Comparison of ENCODE assay signal across 21 cellular contexts in genomic region chr18:72235422-72235821, GRCh38.
DNase-seq lines count a peak whose midpoint lies in the region; ATAC-seq and TF ChIP-seq lines count a peak whose summit lies in the region.
"Had no signal": no experiment of that assay in that cellular context is flagged by ENCODE, and none has a peak within 500 bp of the region (broad histone marks: within the 10 kb centered on the region; RNA-seq: fewer than 3 reads in every experiment).

No MANE protein-coding gene starts in this region.

- H3K9ac ChIP-seq in HUES48 (ENCODE audit: low read depth, low read length): no peak overlapping the region
- H3K9ac ChIP-seq: KMS-11 had no signal

- H3K4me1 ChIP-seq in HUES48 (ENCODE audit: control insufficient read depth, insufficient read depth, low read length): peaks cover 11% of the 10 kb centered on the region
- H3K4me1 ChIP-seq in CD8-positive, alpha-beta T cell (ENCODE audit: insufficient read depth, low read length): no peaks in the 10 kb centered on the region
- H3K4me1 ChIP-seq: psoas muscle, thyroid gland had no signal

- no peaks in the 10 kb centered on the region for H3K27me3 Mint-ChIP-seq in CD8-positive, alpha-beta T cell (ENCODE audit: low read depth)
- no peaks in the 10 kb centered on the region for H3K27me3 Mint-ChIP-seq in osteocyte (ENCODE audit: unreplicated experiment)
- H3K27me3 Mint-ChIP-seq: activated naive CD8-positive, alpha-beta T cell had no signal

- H3K4me3 Mint-ChIP-seq in CD8-positive, alpha-beta T cell: no peak overlapping the region
- no peak overlapping the region for H3K4me3 Mint-ChIP-seq in osteocyte (ENCODE audit: unreplicated experiment)
- H3K4me3 Mint-ChIP-seq: activated naive CD8-positive, alpha-beta T cell; immature natural killer cell had no signal

- no peaks in the 10 kb centered on the region for H3K9me3 ChIP-seq in HUES48 (ENCODE audit: control insufficient read depth, insufficient read depth, low read length)
- no peaks in the 10 kb centered on the region for H3K9me3 ChIP-seq in CD8-positive, alpha-beta T cell (ENCODE audit: low read length)
- H3K9me3 ChIP-seq: mucosa of descending colon, psoas muscle, thyroid gland had no signal

- CTCF ChIA-PET in CD8-positive, alpha-beta T cell (lab: Charles Lee): no interaction called here

- POLR2A ChIA-PET in CD8-positive, alpha-beta T cell (lab: Charles Lee): interaction anchor here (0.5 kb wide), 1 partner anchor 19 kb away, joined by 7 read pairs; no protein-coding TSS in a partner anchor

- H3K9me3 Mint-ChIP-seq in CD8-positive, alpha-beta T cell: peaks cover 1% of the 10 kb centered on the region
- peaks cover 6% of the 10 kb centered on the region for H3K9me3 Mint-ChIP-seq in osteocyte (ENCODE audit: unreplicated experiment)

- H3K4me3 ChIP-seq in HUES48 (ENCODE audit: low read depth, low read length): no peak overlapping the region
- no peak overlapping the region for H3K4me3 ChIP-seq in epithelial cell of esophagus (ENCODE audit: low read length)
- no peak overlapping the region for H3K4me3 ChIP-seq in CD8-positive, alpha-beta T cell (ENCODE audit: low read depth, low read length)
- H3K4me3 ChIP-seq: mucosa of descending colon, psoas muscle, thyroid gland had no signal

- H3K36me3 ChIP-seq in HUES48 (ENCODE audit: control insufficient read depth, insufficient read depth, low read length): no peaks in the 10 kb centered on the region
- no peaks in the 10 kb centered on the region for H3K36me3 ChIP-seq in CD8-positive, alpha-beta T cell (ENCODE audit: insufficient read depth, low read length)
- H3K36me3 ChIP-seq: thyroid gland had no signal

- H3K27ac Mint-ChIP-seq in CD8-positive, alpha-beta T cell: no peak overlapping the region
- H3K27ac Mint-ChIP-seq in osteocyte (ENCODE audit: unreplicated experiment): no peak overlapping the region
- H3K27ac Mint-ChIP-seq: activated naive CD8-positive, alpha-beta T cell; immature natural killer cell had no signal

- H3K27ac ChIP-seq in HUES48 (ENCODE audit: low read depth, low read length) (peak overlapping the region; percentile 66), caudate nucleus (ENCODE audit: low read depth, low read length) (no peak overlapping the region)
- no peak overlapping the region for H3K27ac ChIP-seq in CD8-positive, alpha-beta T cell (ENCODE audit: low read depth, low read length)
- H3K27ac ChIP-seq: KMS-11, psoas muscle, thyroid gland had no signal

- no peak for TF ChIP-seq CTCF in epithelial cell of esophagus (IDR thresholded peaks at IDR 0.05; ENCODE audit: insufficient read depth, low read depth, low read length, missing control alignments)
- TF ChIP-seq CTCF in CD8-positive, alpha-beta T cell (IDR thresholded peaks at IDR 0.05): no peak
- TF ChIP-seq CTCF in osteocyte (IDR thresholded peaks at IDR 0.05): no peak

- no peaks in the 10 kb centered on the region for H3K4me1 Mint-ChIP-seq in CD8-positive, alpha-beta T cell (ENCODE audit: low read depth)
- H3K4me1 Mint-ChIP-seq in osteocyte (ENCODE audit: unreplicated experiment): no peaks in the 10 kb centered on the region
- H3K4me1 Mint-ChIP-seq: immature natural killer cell had no signal

- intact Hi-C loops in CD8-positive, alpha-beta T cell (cut with DNase I, micrococcal nuclease): no loop called here

- DNase-seq in D341Med (ENCODE audit: low spot score) (peak; percentile 59), NCI-H69 (lab: John Stamatoyannopoulos, UW) (peak; percentile 87), epithelial cell of esophagus (ENCODE audit: low read depth) (peak; percentile 63), caudate nucleus (lab: John Stamatoyannopoulos, UW) (no peak), osteocyte (ENCODE audit: extremely low spot score, unreplicated experiment) (no peak), HuH-7 (ENCODE audit: low spot score) (no peak)
- no peak for DNase-seq in CD8-positive, alpha-beta T cell
- DNase-seq: C1 segment of cervical spinal cord; DMS79; immature natural killer cell; mucosa of descending colon; NCI-H446; psoas muscle; RPMI8226; small intestine; stimulated activated CD4-positive, alpha-beta T cell treated with anti-CD3 and anti-CD28 coated beads, Interleukin-2, amount 100 ng/mL, for 48 hours; stimulated activated naive CD4-positive, alpha-beta T cell treated with Interleukin-2 at 50 U/mL for 16 hours; thyroid gland had no signal

- no peaks in the 10 kb centered on the region for H3K27me3 ChIP-seq in HUES48 (ENCODE audit: control insufficient read depth, insufficient read depth, low read length)
- no peaks in the 10 kb centered on the region for H3K27me3 ChIP-seq in CD8-positive, alpha-beta T cell (ENCODE audit: insufficient read depth, low read length)
- H3K27me3 ChIP-seq: thyroid gland had no signal

- ATAC-seq in CD8-positive, alpha-beta T cell: no peak
- ATAC-seq: mucosa of descending colon, psoas muscle had no signal

- no peaks in the 10 kb centered on the region for H3K36me3 Mint-ChIP-seq in CD8-positive, alpha-beta T cell
- H3K36me3 Mint-ChIP-seq in osteocyte (ENCODE audit: unreplicated experiment): no peaks in the 10 kb centered on the region
- H3K36me3 Mint-ChIP-seq: activated naive CD8-positive, alpha-beta T cell; immature natural killer cell had no signal

Comparison
In these comparisons a context has a peak if more than half of its experiments do, and no peak if none do; other contexts are left out.
1. DNase-seq: peak in D341Med (single experiment), NCI-H69 (single experiment) and epithelial cell of esophagus (single experiment); none in CD8-positive, alpha-beta T cell (0 of 7), caudate nucleus (0 of 61), osteocyte (single experiment) and HuH-7 (single experiment).